Comparison of ENCODE assay signal across 13 cellular contexts in the genomic region with DNA sequence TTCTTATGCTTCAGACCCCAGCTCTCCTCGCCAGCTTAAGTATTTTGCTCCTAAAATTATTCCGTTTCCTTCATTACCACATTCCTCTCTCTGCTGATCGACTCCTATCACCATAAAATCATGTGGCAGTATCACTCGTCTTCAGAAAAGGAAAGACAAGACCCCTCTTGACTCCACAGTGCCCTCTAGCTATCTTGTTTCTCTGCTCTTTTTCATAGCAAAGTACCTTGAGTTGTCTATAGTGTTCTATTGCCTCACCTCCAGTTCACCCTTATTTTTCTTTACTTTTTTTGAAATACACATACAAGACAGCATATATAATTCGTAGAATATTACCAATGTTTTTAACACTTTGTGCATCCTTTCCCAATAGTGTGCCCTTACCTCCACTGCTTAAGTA.
DNase-seq lines count a peak whose midpoint lies in the region; TF ChIP-seq lines count a peak whose summit lies in the region.
"Had no signal": no experiment of that assay in that cellular context is flagged by ENCODE, and none has a peak within 500 bp of the region (broad histone marks: within the 10 kb centered on the region; RNA-seq: fewer than 3 reads in every experiment).

No MANE protein-coding gene starts in this region.

- H3K9me3 ChIP-seq in A673 (ENCODE audit: low read depth, low read length, poor library complexity, severe bottlenecking): no peaks in the 10 kb centered on the region
- H3K9me3 ChIP-seq: tibial artery had no signal

- no peaks in the 10 kb centered on the region for H3K27me3 ChIP-seq in A673 (replicated peaks; ENCODE audit: insufficient read depth, low read depth, low read length, poor library complexity)
- H3K27me3 ChIP-seq: tibial artery had no signal

- no TSS peak for BruUV-seq in A673 (replicated peaks; lab: Mats Ljungman, UMichigan)

- peak; percentile 57 for TF ChIP-seq CTCF in A673 (conservative IDR thresholded peaks at IDR 0.05; ENCODE audit: low read depth, low read length)
- TF ChIP-seq CTCF in GM12872 (IDR thresholded peaks at IDR 0.05; ENCODE audit: insufficient read depth, low read depth, low read length): peak; percentile 58
- peak; percentile 21 for TF ChIP-seq CTCF in cardiac fibroblast (IDR thresholded peaks at IDR 0.05; ENCODE audit: low read depth, low read length)

- H3K36me3 Mint-ChIP-seq in activated CD4-positive, alpha-beta T cell treated with anti-CD3 and anti-CD28 coated beads, Interleukin-2, amount 10 ng/mL, durations not matched to agents 7 days and 5 days (ENCODE audit: low read depth): no peaks in the 10 kb centered on the region
- H3K36me3 Mint-ChIP-seq: activated naive CD8-positive, alpha-beta T cell treated with anti-CD3 and anti-CD28 coated beads, Interleukin-2, amount 10 ng/mL, durations not matched to agents 7 days and 5 days had no signal

- no peak overlapping the region for H3K27ac ChIP-seq in A673 (ENCODE audit: low read depth, low read length, poor library complexity, severe bottlenecking)
- H3K27ac ChIP-seq: tibial artery had no signal

- H3K4me1 Mint-ChIP-seq in activated CD4-positive, alpha-beta T cell treated with anti-CD3 and anti-CD28 coated beads, Interleukin-2, amount 10 ng/mL, durations not matched to agents 7 days and 5 days: peaks cover 1% of the 10 kb centered on the region
- H3K4me1 Mint-ChIP-seq: activated naive CD8-positive, alpha-beta T cell treated with anti-CD3 and anti-CD28 coated beads, Interleukin-2, amount 10 ng/mL, durations not matched to agents 7 days and 5 days had no signal

- no peak overlapping the region for H3K27ac Mint-ChIP-seq in activated CD4-positive, alpha-beta T cell treated with anti-CD3 and anti-CD28 coated beads, Interleukin-2, amount 10 ng/mL, durations not matched to agents 7 days and 5 days
- H3K27ac Mint-ChIP-seq: activated naive CD8-positive, alpha-beta T cell treated with anti-CD3 and anti-CD28 coated beads, Interleukin-2, amount 10 ng/mL, durations not matched to agents 7 days and 5 days had no signal

- no peaks in the 10 kb centered on the region for H3K4me1 ChIP-seq in A673 (ENCODE audit: insufficient read depth, low read length, poor library complexity, severe bottlenecking)
- H3K4me1 ChIP-seq: tibial artery had no signal

- CTCF ChIA-PET in A673 (lab: Charles Lee): interaction anchor here (1.1 kb wide), 1 partner anchor 189 kb away, joined by 3 read pairs; no protein-coding TSS in a partner anchor
- CTCF ChIA-PET in activated CD4-positive, alpha-beta T cell treated with anti-CD3 and anti-CD28 coated beads, Interleukin-2, amount 10 ng/mL, durations not matched to agents 7 days and 5 days (lab: Charles Lee): interaction anchor here (0.6 kb wide), 1 partner anchor 18 kb away, joined by 4 read pairs; no protein-coding TSS in a partner anchor

- DNase-seq in A673 (ENCODE audit: low spot score) (peak; percentile 46), NCI-H1436 (lab: John Stamatoyannopoulos, UW) (peak; percentile 44), cardiac fibroblast (ENCODE audit: low read depth in 2 of 2) (peak in 1 of 2 donors; percentile 18), putamen (ENCODE audit: low spot score) (no peak), NCI-H2196 (lab: John Stamatoyannopoulos, UW; ENCODE audit: unreplicated experiment) (no peak), NCI-H1694 treated with DMSO at 0.1 percent for 48 hours (lab: John Stamatoyannopoulos, UW) (no peak)
- DNase-seq in activated CD4-positive, alpha-beta T cell treated with anti-CD3 and anti-CD28 coated beads, Interleukin-2, amount 10 ng/mL, durations not matched to agents 7 days and 5 days: no peak
- DNase-seq: activated CD4-positive, alpha-beta T cell treated with anti-CD3 and anti-CD28 coated beads, Interleukin-2, amount 50 U/mL, for 1 hour; activated naive CD8-positive, alpha-beta T cell treated with anti-CD3 and anti-CD28 coated beads, Interleukin-2, amount 10 ng/mL, durations not matched to agents 7 days and 5 days; kidney; nucleus accumbens; tibial artery had no signal

- H3K36me3 ChIP-seq in A673 (ENCODE audit: insufficient read depth, low read length, poor library complexity, severe bottlenecking): no peaks in the 10 kb centered on the region
- H3K36me3 ChIP-seq: tibial artery had no signal

- H3K4me3 ChIP-seq in A673 (ENCODE audit: low read depth, low read length, poor library complexity, severe bottlenecking) (no peak overlapping the region), cardiac fibroblast (replicated peaks in 1 of 2; ENCODE audit: low read depth in 2 of 2, low read length in 2 of 2) (no peak overlapping the region)
- H3K4me3 ChIP-seq: tibial artery had no signal

- intact Hi-C loops in A673 (cut with micrococcal nuclease; ENCODE audit: unreplicated experiment): no loop called here

- no peaks in the 10 kb centered on the region for H3K27me3 Mint-ChIP-seq in activated CD4-positive, alpha-beta T cell treated with anti-CD3 and anti-CD28 coated beads, Interleukin-2, amount 10 ng/mL, durations not matched to agents 7 days and 5 days
- H3K27me3 Mint-ChIP-seq: activated naive CD8-positive, alpha-beta T cell treated with anti-CD3 and anti-CD28 coated beads, Interleukin-2, amount 10 ng/mL, durations not matched to agents 7 days and 5 days had no signal

- H3K9me3 Mint-ChIP-seq in activated CD4-positive, alpha-beta T cell treated with anti-CD3 and anti-CD28 coated beads, Interleukin-2, amount 10 ng/mL, durations not matched to agents 7 days and 5 days: no peaks in the 10 kb centered on the region
- H3K9me3 Mint-ChIP-seq: activated naive CD8-positive, alpha-beta T cell treated with anti-CD3 and anti-CD28 coated beads, Interleukin-2, amount 10 ng/mL, durations not matched to agents 7 days and 5 days had no signal

- POLR2A ChIA-PET in A673 (lab: Charles Lee; ENCODE audit: low non-redundant PET): no interaction called here
- POLR2A ChIA-PET in activated CD4-positive, alpha-beta T cell treated with anti-CD3 and anti-CD28 coated beads, Interleukin-2, amount 10 ng/mL, durations not matched to agents 7 days and 5 days (lab: Charles Lee): no interaction called here

- H3K4me3 Mint-ChIP-seq in activated CD4-positive, alpha-beta T cell treated with anti-CD3 and anti-CD28 coated beads, Interleukin-2, amount 10 ng/mL, durations not matched to agents 7 days and 5 days: no peak overlapping the region
- H3K4me3 Mint-ChIP-seq: activated naive CD8-positive, alpha-beta T cell treated with anti-CD3 and anti-CD28 coated beads, Interleukin-2, amount 10 ng/mL, durations not matched to agents 7 days and 5 days had no signal

Comparison
In these comparisons a context has a peak if more than half of its experiments do, and no peak if none do; other contexts are left out.
1. DNase-seq: peak in A673 (single experiment) and NCI-H1436 (single experiment); none in putamen (single experiment), activated CD4-positive, alpha-beta T cell treated with anti-CD3 and anti-CD28 coated beads, Interleukin-2, amount 10 ng/mL, durations not matched to agents 7 days and 5 days (single experiment), NCI-H2196 (single experiment) and NCI-H1694 treated with DMSO at 0.1 percent for 48 hours (single experiment).
2. Peak in every context shown above with its lines, with median percentiles within 50 percentile points of each other: CTCF ChIP-seq.